In the genomic region with DNA sequence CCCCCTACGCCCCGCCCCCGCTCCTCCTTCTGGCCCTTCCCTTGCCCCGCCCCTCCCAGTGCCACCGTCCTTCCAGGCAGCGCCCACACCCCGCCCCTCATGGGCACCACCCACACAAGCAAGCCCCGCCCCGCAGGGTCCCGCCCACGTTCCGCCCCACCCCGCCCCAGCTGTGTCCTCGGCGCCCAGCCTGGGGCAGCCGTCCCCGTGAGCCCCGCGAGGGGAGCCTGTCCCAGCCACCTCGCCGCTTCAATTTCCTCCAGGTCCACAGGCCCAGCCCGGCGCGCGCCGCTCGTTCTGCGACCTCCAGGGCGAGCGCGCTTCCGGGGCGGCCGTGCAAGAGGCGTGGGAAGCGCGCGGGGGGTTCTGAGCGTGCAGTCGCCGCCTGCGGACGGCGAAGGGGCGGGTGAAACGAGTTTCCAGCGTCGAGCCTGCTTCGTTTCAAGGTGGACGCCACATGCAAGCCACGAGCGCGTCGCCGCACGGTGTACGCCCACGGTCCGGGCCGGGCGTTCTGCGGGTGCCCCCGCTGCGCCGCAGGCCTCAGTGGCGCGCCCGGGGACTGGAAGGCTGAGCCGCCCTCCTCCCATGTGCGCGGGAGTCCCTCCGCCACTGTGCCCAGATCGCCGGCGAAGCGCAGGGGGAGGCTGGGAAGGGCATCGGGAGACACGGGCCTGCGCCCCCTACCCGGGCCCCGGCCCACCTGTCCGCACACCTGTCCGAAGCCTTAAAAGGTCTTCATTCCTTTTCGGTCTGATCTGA, we compare ENCODE assay signal across 8 cellular contexts. TPM values are rescaled to one million over a fixed set of nuclear protein-coding genes. Genes with fewer than 3 reads are reported as not detected.
A peak's percentile ranks its signal among the peaks of the same experiment; 100 is the strongest.
DNase-seq lines count a peak whose midpoint lies in the region; ATAC-seq, FAIRE-seq and TF ChIP-seq lines count a peak whose summit lies in the region.

No MANE protein-coding gene starts in this region.

- FAIRE-seq in kidney (lab: Jason Lieb, UNC): no peak

- H3K9me3 ChIP-seq in HCT116 (ENCODE audit: control insufficient read depth in 1 of 2, insufficient read depth in 1 of 2, low read depth in 1 of 2, low read length in 2 of 2) (no peaks in the 10 kb centered on the region), kidney (ENCODE audit: control insufficient read depth in 1 of 2, low read length in 2 of 2) (no peaks in the 10 kb centered on the region)

- H3K36me3 ChIP-seq in HCT116 (ENCODE audit: control insufficient read depth in 1 of 2, insufficient read depth in 2 of 2, low read length in 2 of 2): no peaks in the 10 kb centered on the region
- no peaks in the 10 kb centered on the region for H3K36me3 ChIP-seq in kidney (ENCODE audit: control insufficient read depth in 1 of 2, insufficient read depth in 2 of 2, low read length in 2 of 2)

- no peaks in the 10 kb centered on the region for H3K79me2 ChIP-seq in HCT116 (ENCODE audit: insufficient read depth, low read length)

- TF ChIP-seq CTCF in HCT116 (IDR thresholded peaks at IDR 0.05 in 2 of 3, conservative IDR thresholded peaks at IDR 0.05 in 1 of 3; ENCODE audit: borderline replicate concordance in 1 of 3, insufficient read depth in 1 of 3, low read depth in 2 of 3, low read length in 2 of 3): no peak
- TF ChIP-seq CTCF in WI38 (IDR thresholded peaks at IDR 0.05; ENCODE audit: low read depth, low read length): no peak
- no peak for TF ChIP-seq CTCF in kidney (IDR thresholded peaks at IDR 0.05; ENCODE audit: borderline replicate concordance, extremely low read depth, insufficient read depth)
- TF ChIP-seq CTCF in GM13976 (IDR thresholded peaks at IDR 0.05; ENCODE audit: borderline replicate concordance, control extremely low read depth, extremely low read depth, insufficient read depth, missing control alignments): no peak

- TF ChIP-seq POLR2A in HCT116 (IDR thresholded peaks at IDR 0.05; ENCODE audit: borderline replicate concordance, extremely low read depth, insufficient read depth, insufficient read length): no peak

- H3K27me3 ChIP-seq in HCT116 (ENCODE audit: insufficient read depth, low read length): no peaks in the 10 kb centered on the region

- BruUV-seq in HCT116 (replicated peaks; lab: Mats Ljungman, UMichigan): no TSS peak

- intact Hi-C loops in HCT116 (cut with micrococcal nuclease): no loop called here
- intact Hi-C loops in kidney (cut with DNase I): no loop called here

- RAD21 ChIA-PET in HCT116 (lab: Charles Lee; ENCODE audit: low non-redundant PET in 1 of 2, low total read pairs in 2 of 2, uncharacterized antibody in 2 of 2, unreplicated experiment in 2 of 2): interaction anchor here (0.5 to 0.7 kb wide), 2 partner anchors 186 to 1226 kb away, joined by 3 to 6 read pairs; a partner anchor contains a TSS

- H3K4me1 ChIP-seq in HCT116 (ENCODE audit: control insufficient read depth in 1 of 2, insufficient read depth in 2 of 2, low read length in 2 of 2) (peaks cover 21 to 37% of the 10 kb centered on the region in 2 experiments), kidney (ENCODE audit: control insufficient read depth in 1 of 2, insufficient read depth in 1 of 2, low read depth in 1 of 2, low read length in 2 of 2) (peaks cover 39 to 52% of the 10 kb centered on the region in 2 donors)

- in situ Hi-C loops in GM13976 (cut with MboI; ENCODE audit: low sequenced_read_pairs, unreplicated experiment): no loop called here

- peak overlapping the region; percentile 52 for H3K9ac ChIP-seq in HCT116 (ENCODE audit: low read length)
- H3K9ac ChIP-seq in kidney (ENCODE audit: low read length in 2 of 2): peak overlapping the region in 1 of 2 donors; percentile 34

- H4K20me1 ChIP-seq in HCT116 (ENCODE audit: insufficient read depth): no peaks in the 10 kb centered on the region

- no peaks in the 10 kb centered on the region for H3K9me2 ChIP-seq in HCT116 (ENCODE audit: insufficient read depth)

- peak; percentile 86 for ATAC-seq in HCT116

- H3K4me3 ChIP-seq in GM08714 (ENCODE audit: low read length): peak overlapping the region; percentile 52; the same call in 1 of the 2 replicates
- peak overlapping the region; percentile 33 to 57 for H3K4me3 ChIP-seq in HCT116 (replicated peaks in 1 of 2; ENCODE audit: low read depth in 1 of 2, low read length in 2 of 2)
- H3K4me3 ChIP-seq in WI38 (ENCODE audit: low read depth, low read length): peak overlapping the region; percentile 40
- peak overlapping the region in 1 of 2 donors; percentile 49 for H3K4me3 ChIP-seq in kidney (ENCODE audit: low read length in 2 of 2)

- no peak overlapping the region for H2AFZ ChIP-seq in HCT116 (ENCODE audit: low read depth, low read length, poor library complexity, severe bottlenecking)

- H3K27ac ChIP-seq in HCT116 (ENCODE audit: low read depth, low read length): peak overlapping the region; percentile 71; the same call in 1 of the 2 replicates
- H3K27ac ChIP-seq in caudate nucleus (ENCODE audit: low read depth, low read length): peak overlapping the region; percentile 88
- H3K27ac ChIP-seq in kidney (ENCODE audit: low read depth in 2 of 2, low read length in 2 of 2): peak overlapping the region; percentile 86 to 88

- H3K4me2 ChIP-seq in HCT116 (ENCODE audit: low read length): peak overlapping the region; percentile 92

- POLR2A ChIA-PET in HCT116 (lab: Charles Lee): interaction anchor here (0.6 to 0.9 kb wide), 3 partner anchors 16 to 106 kb away, joined by 3 to 5 read pairs (median 4); no protein-coding TSS in a partner anchor

- DNase-seq in HCT116 (ENCODE audit: low read depth, low spot score): peak; percentile 86
- DNase-seq in NCI-H1417 (lab: John Stamatoyannopoulos, UW): peak in 2 of 3 experiments; percentile 90 to 94
- DNase-seq in caudate nucleus (lab: John Stamatoyannopoulos, UW): peak in 60 of 61 donors; percentile 60 to 99 (median 90)
- DNase-seq in kidney: peak; percentile 99
- peak; percentile 86 to 90 for DNase-seq in stimulated activated CD4-positive, alpha-beta T cell treated with anti-CD3 and anti-CD28 coated beads, Interleukin-15, amount 100 ng/mL, for 1 hour (ENCODE audit: low read depth in 1 of 2, low spot score in 1 of 2)
- no peak for DNase-seq in GM13976 (ENCODE audit: low spot score)

- CTCF ChIA-PET in HCT116 (lab: Charles Lee): interaction anchor here (0.6 to 2.5 kb wide), 3 partner anchors 10 to 176 kb away, joined by 4 to 16 read pairs (median 9); a partner anchor contains a TSS

- no peak for TF ChIP-seq RAD21 in HCT116 (IDR thresholded peaks at IDR 0.05; ENCODE audit: low read depth)

TF ChIP-seq in HCT116, 20 proteins besides CTCF, POLR2A, EP300 and RAD21:
- TF ChIP-seq EZH2phosphoT487 (IDR thresholded peaks at IDR 0.05; ENCODE audit: borderline replicate concordance): no peak
- TF ChIP-seq POLR2AphosphoS5 (IDR thresholded peaks at IDR 0.05; ENCODE audit: low read depth, low read length): peak; percentile 60
TF ChIP-seq in HCT116: peak in this region for 1.

RNA-seq across cellular contexts. Expression of a gene that starts 10.8 kb away (rescaled TPM):
- total RNA-seq in HCT116 (2021; ENCODE audit: unreplicated experiment) (112 TPM), kidney (69.0 TPM)
- polyA plus RNA-seq in HCT116 (2012): 50.0 and 53.3 TPM in 2 replicates
- 109 TPM for polyA plus RNA-seq in kidney (ENCODE audit: insufficient read depth, low read depth, low replicate concordance)

RNA-seq across cellular contexts. Expression of a gene that starts 22.7 kb away (rescaled TPM):
- total RNA-seq in HCT116 (2021; ENCODE audit: unreplicated experiment) (56.2 TPM), kidney (78.6 TPM)
- 16.0 and 16.1 TPM in 2 replicates for polyA plus RNA-seq in HCT116 (2012)
- polyA plus RNA-seq in kidney (ENCODE audit: insufficient read depth, low read depth, low replicate concordance): 9.2 TPM
